ENCODE assay signal across 27 cellular contexts in the genomic region with DNA sequence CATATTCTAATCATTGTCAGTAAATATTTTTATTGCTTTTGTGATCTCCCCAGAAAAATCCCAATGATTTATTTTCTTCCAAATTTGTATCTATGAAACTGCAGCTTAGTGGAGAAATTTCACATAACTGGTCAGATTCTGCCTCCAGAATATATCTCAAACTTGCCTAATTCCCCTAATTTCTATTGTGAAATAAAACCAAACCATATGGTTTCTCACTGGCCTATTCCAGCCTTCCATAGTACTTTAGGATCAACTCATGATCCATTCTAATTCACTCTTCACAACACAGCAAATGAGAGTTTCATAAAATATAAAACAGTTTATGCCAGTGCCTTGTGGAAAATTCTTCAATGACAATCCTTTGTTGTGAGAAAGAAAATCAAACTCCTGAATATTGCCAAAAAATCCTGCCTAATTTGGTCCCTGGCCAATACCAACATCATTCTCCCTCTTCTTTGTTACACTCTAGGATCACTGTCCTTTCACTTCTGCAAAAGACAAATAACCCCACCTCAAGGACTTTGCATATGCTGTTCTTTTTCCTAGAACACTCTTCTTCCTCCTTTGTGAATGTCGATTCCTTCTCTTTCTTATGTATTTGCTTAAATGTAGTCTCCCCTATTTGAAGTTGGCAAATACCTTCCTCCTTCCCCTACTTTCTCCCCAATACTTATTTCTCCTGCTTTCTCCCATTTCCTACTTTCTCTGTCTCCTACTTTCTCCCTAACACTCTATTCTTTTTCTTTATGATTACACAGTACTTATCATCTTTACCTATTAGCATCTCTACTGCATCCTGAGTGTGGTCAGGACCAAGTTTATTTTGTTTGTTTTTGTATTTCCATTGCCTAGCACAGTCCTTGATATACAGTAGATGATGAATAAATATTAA.
"Had no signal": no experiment of that assay in that cellular context is flagged by ENCODE, and none has a peak within 500 bp of the region (broad histone marks: within the 10 kb centered on the region; RNA-seq: fewer than 3 reads in every experiment).

No MANE protein-coding gene starts in this region.

- H3K9me3 ChIP-seq: gastrocnemius medialis, left ventricle myocardium inferior, neutrophil, pancreas, prostate gland, tibial nerve had no signal

- ATAC-seq: activated CD8-positive, alpha-beta T cell treated with anti-CD3 and anti-CD28 coated beads for 36 hours; activated T-cell treated with anti-CD3 and anti-CD28 coated beads, Interleukin-2, amount 50 U/mL, for 4 hours; activated T-helper 17 cell treated with anti-CD3 and anti-CD28 coated beads, Interleukin-2, amount 50 U/mL, for 72 hours; effector memory CD8-positive, alpha-beta T cell; esophagus mucosa; gastrocnemius medialis; pancreas; sciatic nerve; T-helper 17 cell had no signal

- H3K4me3 ChIP-seq: coronary artery, gastrocnemius medialis, left ventricle myocardium inferior, lung, pancreas, prostate gland, skin epidermis, tibial nerve had no signal

- H3K4me1 ChIP-seq: gastrocnemius medialis, pancreas, prostate gland had no signal

- DNase-seq: activated B cell treated with CpG ODN at 0.5 μM for 24 hours; activated CD4-positive, alpha-beta T cell treated with anti-CD3 and anti-CD28 coated beads, Interleukin-2, amount 50 U/mL, for 1 hour; activated CD8-positive, alpha-beta T cell treated with anti-CD3 and anti-CD28 coated beads for 36 hours; activated gamma-delta T cell treated with Interleukin-2 at 50 U/mL for 16 hours; activated naive CD4-positive, alpha-beta T cell treated with anti-CD3 and anti-CD28 coated beads, Interleukin-2, amount 50 U/mL, for 16 hours; activated T-cell treated with anti-CD3 and anti-CD28 coated beads, Interleukin-2, amount 50 U/mL, for 4 hours; amniotic stem cell; brain microvascular endothelial cell; effector memory CD8-positive, alpha-beta T cell; gastrocnemius medialis; glutamatergic neuron; islet precursor cell; left ventricle myocardium inferior; pancreas; retina; stimulated activated CD4-positive, alpha-beta T cell treated with anti-CD3 and anti-CD28 coated beads, Interleukin-1b, Interleukin-23, amount 100 ng/mL, for 48 hours; stimulated activated naive B cell treated with anti-CD40 and anti-IgM and Interleukin-4, amounts not matched to agents 10 μg/mL and 1 μg/mL and 100 μg/mL, for 72 hours; T-helper 17 cell had no signal

- FAIRE-seq: pancreas had no signal

- H3K36me3 ChIP-seq: brain microvascular endothelial cell, gastrocnemius medialis, left ventricle myocardium inferior, neutrophil, pancreas, prostate gland, tibial nerve had no signal

- H3K27ac ChIP-seq: brain microvascular endothelial cell, coronary artery, gastrocnemius medialis, left ventricle myocardium inferior, neutrophil, pancreas, prostate gland, skin epidermis, tibial nerve had no signal

- H3K27me3 ChIP-seq: brain microvascular endothelial cell, gastrocnemius medialis, neutrophil, pancreas, tibial nerve had no signal
